ENCODE assay signal across 18 cellular contexts in genomic region chr22:47210112-47210657, GRCh38.
"Had no signal": no experiment of that assay in that cellular context is flagged by ENCODE, and none has a peak within 500 bp of the region (broad histone marks: within the 10 kb centered on the region; RNA-seq: fewer than 3 reads in every experiment).

No MANE protein-coding gene starts in this region.

- H3K9me3 Mint-ChIP-seq: activated naive CD4-positive, alpha-beta T cell treated with anti-CD3 and anti-CD28 coated beads for 36 hours; central memory CD8-positive, alpha-beta T cell; effector memory CD8-positive, alpha-beta T cell; naive B cell had no signal

- H3K4me3 Mint-ChIP-seq: activated naive CD4-positive, alpha-beta T cell treated with anti-CD3 and anti-CD28 coated beads for 36 hours; activated naive CD8-positive, alpha-beta T cell treated with anti-CD3 and anti-CD28 coated beads, Interleukin-2, amount 10 ng/mL, durations not matched to agents 7 days and 5 days; central memory CD8-positive, alpha-beta T cell; effector memory CD8-positive, alpha-beta T cell; naive B cell; neural progenitor cell; T-helper 17 cell had no signal

- H3K36me3 Mint-ChIP-seq: activated naive CD8-positive, alpha-beta T cell treated with anti-CD3 and anti-CD28 coated beads, Interleukin-2, amount 10 ng/mL, durations not matched to agents 7 days and 5 days; naive B cell had no signal

- H3K27me3 Mint-ChIP-seq: activated naive CD8-positive, alpha-beta T cell treated with anti-CD3 and anti-CD28 coated beads, Interleukin-2, amount 10 ng/mL, durations not matched to agents 7 days and 5 days; T-helper 17 cell had no signal

- H3K27ac Mint-ChIP-seq: activated naive CD4-positive, alpha-beta T cell treated with anti-CD3 and anti-CD28 coated beads for 36 hours; activated naive CD8-positive, alpha-beta T cell treated with anti-CD3 and anti-CD28 coated beads, Interleukin-2, amount 10 ng/mL, durations not matched to agents 7 days and 5 days; naive B cell; neural progenitor cell; T-helper 17 cell had no signal

- H3K4me1 Mint-ChIP-seq: activated naive CD8-positive, alpha-beta T cell treated with anti-CD3 and anti-CD28 coated beads, Interleukin-2, amount 10 ng/mL, durations not matched to agents 7 days and 5 days; central memory CD8-positive, alpha-beta T cell; neural progenitor cell had no signal

- ATAC-seq: effector memory CD8-positive, alpha-beta T cell; stimulated activated naive CD8-positive, alpha-beta T cell treated with anti-CD3 and anti-CD28 coated beads, Interleukin-15, Interleukin-2, amounts not matched to agents 100 U/mL and 50 U/mL, for 24 hours; T-helper 17 cell had no signal

- DNase-seq: activated CD4-positive, alpha-beta T cell treated with anti-CD3 and anti-CD28 coated beads, Interleukin-2, amount 50 U/mL, for 1 hour; activated CD4-positive, CD25-positive, alpha-beta regulatory T cell; activated naive CD4-positive, alpha-beta T cell treated with anti-CD3 and anti-CD28 coated beads for 36 hours; activated naive CD8-positive, alpha-beta T cell treated with anti-CD3 and anti-CD28 coated beads, Interleukin-2, amount 10 ng/mL, durations not matched to agents 7 days and 5 days; activated T-cell treated with anti-CD3 and anti-CD28 coated beads for 4 hours; amniotic stem cell; effector memory CD8-positive, alpha-beta T cell; glutamatergic neuron; mesendoderm; naive B cell; SHP77 treated with DMSO at 0.1 percent for 48 hours; stimulated activated CD4-positive, alpha-beta T cell treated with anti-CD3 and anti-CD28 coated beads, Interleukin-4, amount 100 ng/mL, for 24 hours; stimulated activated naive CD8-positive, alpha-beta T cell treated with anti-CD3 and anti-CD28 coated beads, Interleukin-15, Interleukin-2, amounts not matched to agents 100 U/mL and 50 U/mL, for 24 hours; substantia nigra; SW 1271; T-helper 17 cell had no signal
